ENCODE assay signal across 24 cellular contexts in genomic region chr19:16860996-16861395, GRCh38. TPM values are rescaled to one million over a fixed set of nuclear protein-coding genes. Genes with fewer than 3 reads are reported as not detected.
DNase-seq lines count a peak whose midpoint lies in the region; ATAC-seq, FAIRE-seq and TF ChIP-seq lines count a peak whose summit lies in the region.
"Had no signal": no experiment of that assay in that cellular context is flagged by ENCODE, and none has a peak within 500 bp of the region (broad histone marks: within the 10 kb centered on the region; RNA-seq: fewer than 3 reads in every experiment).

No MANE protein-coding gene starts in this region.

- H3K4me3 ChIP-seq in K562 (no peak overlapping the region), suprapubic skin (no peak overlapping the region)
- H3K4me3 ChIP-seq: SK-N-MC had no signal

- H3K9ac ChIP-seq in K562 (ENCODE audit: insufficient read depth in 1 of 2, low read depth in 2 of 2, low read length in 2 of 2) = no peak overlapping the region

- no peaks in the 10 kb centered on the region for H3K79me2 ChIP-seq in K562 (ENCODE audit: control insufficient read depth, insufficient read depth, low read length)

- no peaks in the 10 kb centered on the region for H3K9me3 ChIP-seq in T-helper 17 cell (ENCODE audit: control insufficient read depth, low read length, poor library complexity, severe bottlenecking)
- no peaks in the 10 kb centered on the region for H3K9me3 ChIP-seq in K562 (replicated peaks; ENCODE audit: control insufficient read depth, insufficient read depth, low read depth, low read length)
- H3K9me3 ChIP-seq in suprapubic skin = no peaks in the 10 kb centered on the region

- FAIRE-seq in K562 (lab: Jason Lieb, UNC) = peak; percentile 73
- FAIRE-seq: HepG2 had no signal

- in situ Hi-C loops in K562 (cut with MboI) = no loop called here

- peaks cover 38% of the 10 kb centered on the region for H3K36me3 ChIP-seq in K562 (ENCODE audit: control insufficient read depth, insufficient read depth, low read length)
- H3K36me3 ChIP-seq in suprapubic skin = peaks cover 78% of the 10 kb centered on the region

- TF ChIP-seq POLR2A in K562 (conservative IDR thresholded peaks at IDR 0.05) = no peak
- no peak for TF ChIP-seq POLR2A in suprapubic skin (IDR thresholded peaks at IDR 0.05)

- H3K27me3 ChIP-seq in K562 (ENCODE audit: control insufficient read depth in 2 of 2, insufficient read depth in 2 of 2, low read length in 2 of 2) = no peaks in the 10 kb centered on the region
- no peaks in the 10 kb centered on the region for H3K27me3 ChIP-seq in suprapubic skin

- H3K36me3 Mint-ChIP-seq in T-helper 17 cell (ENCODE audit: low read depth) = peaks cover 4% of the 10 kb centered on the region
- peaks cover 5% of the 10 kb centered on the region for H3K36me3 Mint-ChIP-seq in progenitor cell of endocrine pancreas (ENCODE audit: insufficient read depth)

- intact Hi-C loops in K562 (cut with micrococcal nuclease) = no loop called here

- no peak overlapping the region for H3K4me3 Mint-ChIP-seq in T-helper 17 cell
- no peak overlapping the region for H3K4me3 Mint-ChIP-seq in progenitor cell of endocrine pancreas (ENCODE audit: low read depth)
- H3K4me3 Mint-ChIP-seq: CD8-positive, alpha-beta memory T cell had no signal

- peaks cover 2% of the 10 kb centered on the region for H3K9me1 ChIP-seq in K562 (ENCODE audit: control insufficient read depth, insufficient read depth, low read length)

- DNase-seq in ELR (ENCODE audit: low read depth) (peak; percentile 12), T-helper 17 cell (no peak), K562 (ENCODE audit: extremely low read depth in 1 of 4, low spot score in 3 of 4) (peak in 1 of 4 experiments; percentile 6), progenitor cell of endocrine pancreas (ENCODE audit: low spot score, unreplicated experiment) (no peak), suprapubic skin (ENCODE audit: low spot score in 2 of 2) (no peak), DMS114 treated with DMSO at 0.1 percent for 48 hours (lab: John Stamatoyannopoulos, UW; ENCODE audit: unreplicated experiment) (no peak)
- DNase-seq: CD8-positive, alpha-beta memory T cell; DMS53; GF-D8; H7; KG1; NCI-H1092; NCI-H1436; NCI-H187 treated with DMSO at 0.1 percent for 48 hours; NCI-H2107; NCI-H446 treated with DMSO at 0.1 percent for 48 hours; NCI-H526 treated with DMSO at 0.1 percent for 48 hours; SHP77 treated with DMSO at 0.1 percent for 48 hours had no signal

- BruUV-seq in K562 (replicated peaks; lab: Mats Ljungman, UMichigan) = no TSS peak

- WGBS in K562 (ENCODE audit: insufficient coverage, low coverage, missing lambda C conversion rate) = 76% methylated on average over 4 of the region's 4 CpGs
- WGBS in suprapubic skin = 96% methylated on average over 4 of the region's 4 CpGs

- no peaks in the 10 kb centered on the region for H3K27me3 Mint-ChIP-seq in T-helper 17 cell
- no peaks in the 10 kb centered on the region for H3K27me3 Mint-ChIP-seq in progenitor cell of endocrine pancreas
- H3K27me3 Mint-ChIP-seq: CD8-positive, alpha-beta memory T cell had no signal

- no peaks in the 10 kb centered on the region for H3K9me3 Mint-ChIP-seq in progenitor cell of endocrine pancreas (ENCODE audit: low read depth)
- H3K9me3 Mint-ChIP-seq: CD8-positive, alpha-beta memory T cell had no signal

- H3K4me1 ChIP-seq in K562 (replicated peaks in 1 of 2; ENCODE audit: control insufficient read depth in 2 of 2, insufficient read depth in 2 of 2, low read length in 2 of 2) (peaks cover 0 to 5% of the 10 kb centered on the region in 2 experiments; a peak in 1 of 5 replicates), suprapubic skin (no peaks in the 10 kb centered on the region)

- H2AFZ ChIP-seq in K562 (ENCODE audit: low read depth, low read length) = no peak overlapping the region

- H3K27ac Mint-ChIP-seq in T-helper 17 cell = peak overlapping the region; percentile 29
- peak overlapping the region; percentile 37 for H3K27ac Mint-ChIP-seq in progenitor cell of endocrine pancreas

- H4K20me1 ChIP-seq in K562 (replicated peaks; ENCODE audit: control insufficient read depth, insufficient read depth, low read length) = no peaks in the 10 kb centered on the region

- H3K4me1 Mint-ChIP-seq in T-helper 17 cell = no peaks in the 10 kb centered on the region
- H3K4me1 Mint-ChIP-seq in progenitor cell of endocrine pancreas (ENCODE audit: low read depth) = no peaks in the 10 kb centered on the region
- H3K4me1 Mint-ChIP-seq: CD8-positive, alpha-beta memory T cell had no signal

- POLR2A ChIA-PET in K562 (lab: Yijun Ruan, JAX) = interaction anchor here (0.6 to 0.8 kb wide), 2 partner anchors 12 to 22 kb away, joined by 3 to 4 read pairs; no protein-coding TSS in a partner anchor

- no peak overlapping the region for H3K27ac ChIP-seq in K562 (ENCODE audit: extremely low read depth, low read depth, low read length)
- H3K27ac ChIP-seq in suprapubic skin = no peak overlapping the region
- H3K27ac ChIP-seq: C4-2B, HL-60, SK-N-MC had no signal

- TF ChIP-seq EP300 in K562 (IDR thresholded peaks at IDR 0.05; ENCODE audit: low read length) (no peak), suprapubic skin (IDR thresholded peaks at IDR 0.05) (no peak)

- CTCF ChIA-PET in K562 (lab: Yijun Ruan, JAX; ENCODE audit: low intra/inter-chr PET ratio) = no interaction called here

- no peak for TF ChIP-seq RAD21 in K562 (CRISPR knock-in tag; conservative IDR thresholded peaks at IDR 0.05 in 1 of 2, IDR thresholded peaks at IDR 0.05 in 1 of 2)

- ATAC-seq in T-helper 17 cell = no peak
- ATAC-seq in K562 = no peak
- no peak for ATAC-seq in HG03521 (IDR thresholded peaks at IDR 0.05; ENCODE audit: unreplicated experiment)
- ATAC-seq: HepG2 had no signal

- H3K4me2 ChIP-seq in K562 (ENCODE audit: insufficient read depth, low read length) = no peak overlapping the region

- TF ChIP-seq CTCF in K562 (IDR thresholded peaks at IDR 0.05 in 2 of 3, conservative IDR thresholded peaks at IDR 0.05 in 1 of 3; ENCODE audit: insufficient read depth in 2 of 3, low read depth in 1 of 3, low read length in 3 of 3) (no peak), progenitor cell of endocrine pancreas (IDR thresholded peaks at IDR 0.05; ENCODE audit: unreplicated experiment) (no peak), suprapubic skin (IDR thresholded peaks at IDR 0.05) (no peak)

TF ChIP-seq in K562, 482 proteins besides CTCF, POLR2A, EP300 and RAD21 (continues in another document):
- TF ChIP-seq CBFA2T3 (IDR thresholded peaks at IDR 0.05) = peak; percentile 20; the same call in 1 of the 2 replicates

RNA-seq across cellular contexts. Expression of gene F2RL3, which starts 27.8 kb away (rescaled TPM):
- total RNA-seq in T-helper 17 cell = 1 to 10 TPM in 1 of 2 donors, under 1 TPM in 1; 0.07 to 2.7 TPM
- 16.8 and 60.7 TPM in 2 replicates for total RNA-seq in K562 (2011; cell fraction: chromatin; rRNA removed; ENCODE audit: low replicate concordance)
- total RNA-seq in K562 (2011; cell fraction: nucleolus; rRNA removed) = 53.0 and 74.2 TPM in 2 replicates
- 25.8 and 31.3 TPM in 2 replicates for total RNA-seq in K562 (2011; cell fraction: nucleoplasm; rRNA removed)
- 23.4 and 29.5 TPM in 2 replicates for total RNA-seq in K562 (2014; rRNA removed)
- total RNA-seq in K562 (2014; rRNA removed; fragmentation: Illumina TruSeq; extraction: Trizol) = 10.7 and 11.0 TPM in 2 replicates
- 11.9 and 12.1 TPM in 2 replicates for total RNA-seq in K562 (2015; rRNA removed; fragmentation: Illumina TruSeq; extraction: Trizol)
- 27.6 and 29.0 TPM in 2 replicates for total RNA-seq in K562 (2021)
- 7.2 and 9.9 TPM in 2 replicates for polyA plus RNA-seq in K562 (2011; rRNA removed)
- 10.5 and 59.1 TPM in 2 replicates for polyA plus RNA-seq in K562 (2011; cell fraction: cytosol; rRNA removed)
- 4.8 and 12.6 TPM in 2 replicates for polyA plus RNA-seq in K562 (2011; cell fraction: nucleus; rRNA removed)
- 15.6 and 20.7 TPM in 2 replicates for polyA plus RNA-seq in K562 (2012)
- polyA plus RNA-seq in K562 (2014; fragmentation: Illumina TruSeq; extraction: Trizol) = 12.3 and 13.4 TPM in 2 replicates
- polyA plus RNA-seq in K562 (2014; fragmentation: Nextera tagmentation; extraction: Ambion mirVana) = 1 to 10 TPM; 1.4 to 5.0 TPM
- 20.9 and 22.0 TPM in 2 replicates for polyA plus RNA-seq in K562 (2014; rRNA removed)
- 3.2 and 7.2 TPM in 2 replicates for polyA minus RNA-seq in K562 (2011; rRNA and poly(A)+ RNA removed)
- 8.0 and 13.6 TPM in 2 replicates for polyA minus RNA-seq in K562 (2011; cell fraction: cytosol; rRNA and poly(A)+ RNA removed)
- polyA minus RNA-seq in K562 (2011; cell fraction: nucleus; rRNA and poly(A)+ RNA removed) = 12.3 and 14.5 TPM in 2 replicates
- total RNA-seq in progenitor cell of endocrine pancreas = not detected in 2 replicates
- total RNA-seq in suprapubic skin = 1 to 10 TPM in 2 of 4 donors, under 1 TPM in 2; 0.57 to 3.9 (median 1.2) TPM
- total RNA-seq: CD8-positive, alpha-beta memory T cell; H7; HepG2; HT-29 had no signal
- polyA plus RNA-seq: CD8-positive, alpha-beta memory T cell; HepG2 had no signal

RNA-seq across cellular contexts. Expression of gene SIN3B, which starts 31.8 kb away (rescaled TPM):
- total RNA-seq in T-helper 17 cell (10 to 100 TPM; 61.1 to 69.4 TPM), K562 (2014; rRNA removed) (12.0 and 13.6 TPM in 2 replicates), K562 (2014; rRNA removed; fragmentation: Illumina TruSeq; extraction: Trizol) (8.2 and 9.9 TPM in 2 replicates), K562 (2015; rRNA removed; fragmentation: Illumina TruSeq; extraction: Trizol) (14.2 and 14.3 TPM in 2 replicates), K562 (2021) (34.2 and 34.6 TPM in 2 replicates), progenitor cell of endocrine pancreas (89.6 and 94.2 TPM in 2 replicates), suprapubic skin (100 to 1,000 TPM in 1 of 4 donors, 10 to 100 TPM in 3; 32.1 to 122 (median 39.4) TPM)
- total RNA-seq in K562 (2011; cell fraction: chromatin; rRNA removed; ENCODE audit: low replicate concordance) = 134 and 224 TPM in 2 replicates
- total RNA-seq in K562 (2011; cell fraction: nucleolus; rRNA removed) = 88.7 and 97.6 TPM in 2 replicates
- 90.3 and 105 TPM in 2 replicates for total RNA-seq in K562 (2011; cell fraction: nucleoplasm; rRNA removed)
- polyA plus RNA-seq in K562 (2011; rRNA removed) (19.3 and 21.6 TPM in 2 replicates), K562 (2014; fragmentation: Illumina TruSeq; extraction: Trizol) (18.9 and 20.7 TPM in 2 replicates), K562 (2014; fragmentation: Nextera tagmentation; extraction: Ambion mirVana) (under 1 TPM; 0.51 to 0.66 TPM), K562 (2014; rRNA removed) (29.5 and 30.6 TPM in 2 replicates)
- polyA plus RNA-seq in K562 (2011; cell fraction: cytosol; rRNA removed) = 12.3 and 15.1 TPM in 2 replicates
- polyA plus RNA-seq in K562 (2011; cell fraction: nucleus; rRNA removed) = 88.5 and 135 TPM in 2 replicates
- 22.5 and 27.9 TPM in 2 replicates for polyA plus RNA-seq in K562 (2012)
- polyA minus RNA-seq in K562 (2011; rRNA and poly(A)+ RNA removed) = 16.0 and 16.9 TPM in 2 replicates
- 10.8 and 18.7 TPM in 2 replicates for polyA minus RNA-seq in K562 (2011; cell fraction: cytosol; rRNA and poly(A)+ RNA removed)
- 37.4 and 46.9 TPM in 2 replicates for polyA minus RNA-seq in K562 (2011; cell fraction: nucleus; rRNA and poly(A)+ RNA removed)
